2 cellular contexts compared by ENCODE assay signal in the genomic region with DNA sequence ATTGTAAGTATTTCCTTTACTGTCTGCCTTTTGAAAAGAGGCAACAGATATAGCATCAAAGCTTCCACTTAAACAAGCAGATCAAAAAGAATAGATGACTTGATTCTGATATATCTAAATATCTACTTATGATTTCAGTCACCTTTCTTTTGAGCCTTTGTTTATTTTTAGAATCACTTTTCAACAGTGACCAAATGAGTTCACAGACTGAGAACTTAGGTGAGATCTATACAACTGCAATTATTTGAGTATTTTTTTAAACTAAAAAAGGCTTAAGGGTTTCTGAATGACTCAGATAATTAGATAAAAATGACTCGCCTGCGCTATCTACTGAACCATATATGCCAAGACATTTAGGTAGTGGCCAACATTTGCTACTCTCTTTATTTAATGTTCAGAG.
TF ChIP-seq lines count a peak whose summit lies in the region.

No MANE protein-coding gene starts in this region.

TF ChIP-seq in GM12878, 131 proteins besides CTCF, POLR2A, EP300 and RAD21 (continued from another document):
- TF ChIP-seq, protein P1, sequence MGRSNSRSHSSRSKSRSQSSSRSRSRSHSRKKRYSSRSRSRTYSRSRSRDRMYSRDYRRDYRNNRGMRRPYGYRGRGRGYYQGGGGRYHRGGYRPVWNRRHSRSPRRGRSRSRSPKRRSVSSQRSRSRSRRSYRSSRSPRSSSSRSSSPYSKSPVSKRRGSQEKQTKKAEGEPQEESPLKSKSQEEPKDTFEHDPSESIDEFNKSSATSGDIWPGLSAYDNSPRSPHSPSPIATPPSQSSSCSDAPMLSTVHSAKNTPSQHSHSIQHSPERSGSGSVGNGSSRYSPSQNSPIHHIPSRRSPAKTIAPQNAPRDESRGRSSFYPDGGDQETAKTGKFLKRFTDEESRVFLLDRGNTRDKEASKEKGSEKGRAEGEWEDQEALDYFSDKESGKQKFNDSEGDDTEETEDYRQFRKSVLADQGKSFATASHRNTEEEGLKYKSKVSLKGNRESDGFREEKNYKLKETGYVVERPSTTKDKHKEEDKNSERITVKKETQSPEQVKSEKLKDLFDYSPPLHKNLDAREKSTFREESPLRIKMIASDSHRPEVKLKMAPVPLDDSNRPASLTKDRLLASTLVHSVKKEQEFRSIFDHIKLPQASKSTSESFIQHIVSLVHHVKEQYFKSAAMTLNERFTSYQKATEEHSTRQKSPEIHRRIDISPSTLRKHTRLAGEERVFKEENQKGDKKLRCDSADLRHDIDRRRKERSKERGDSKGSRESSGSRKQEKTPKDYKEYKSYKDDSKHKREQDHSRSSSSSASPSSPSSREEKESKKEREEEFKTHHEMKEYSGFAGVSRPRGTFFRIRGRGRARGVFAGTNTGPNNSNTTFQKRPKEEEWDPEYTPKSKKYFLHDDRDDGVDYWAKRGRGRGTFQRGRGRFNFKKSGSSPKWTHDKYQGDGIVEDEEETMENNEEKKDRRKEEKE (IDR thresholded peaks at IDR 0.05), result no peak
- TF ChIP-seq MTA2 (IDR thresholded peaks at IDR 0.05; ENCODE audit: low read depth), result peak; percentile 42; the same call in 1 of the 2 replicates

TF ChIP-seq in WTC11, 78 proteins besides CTCF, POLR2A, EP300 and RAD21 (continued from another document):
- TF ChIP-seq, protein P2, sequence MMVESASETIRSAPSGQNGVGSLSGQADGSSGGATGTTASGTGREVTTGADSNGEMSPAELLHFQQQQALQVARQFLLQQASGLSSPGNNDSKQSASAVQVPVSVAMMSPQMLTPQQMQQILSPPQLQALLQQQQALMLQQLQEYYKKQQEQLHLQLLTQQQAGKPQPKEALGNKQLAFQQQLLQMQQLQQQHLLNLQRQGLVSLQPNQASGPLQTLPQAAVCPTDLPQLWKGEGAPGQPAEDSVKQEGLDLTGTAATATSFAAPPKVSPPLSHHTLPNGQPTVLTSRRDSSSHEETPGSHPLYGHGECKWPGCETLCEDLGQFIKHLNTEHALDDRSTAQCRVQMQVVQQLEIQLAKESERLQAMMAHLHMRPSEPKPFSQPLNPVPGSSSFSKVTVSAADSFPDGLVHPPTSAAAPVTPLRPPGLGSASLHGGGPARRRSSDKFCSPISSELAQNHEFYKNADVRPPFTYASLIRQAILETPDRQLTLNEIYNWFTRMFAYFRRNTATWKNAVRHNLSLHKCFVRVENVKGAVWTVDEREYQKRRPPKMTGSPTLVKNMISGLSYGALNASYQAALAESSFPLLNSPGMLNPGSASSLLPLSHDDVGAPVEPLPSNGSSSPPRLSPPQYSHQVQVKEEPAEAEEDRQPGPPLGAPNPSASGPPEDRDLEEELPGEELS (CRISPR knock-in tag; IDR thresholded peaks at IDR 0.05), result no peak
- TF ChIP-seq CREB1 (CRISPR knock-in tag; IDR thresholded peaks at IDR 0.05) (no peak), GTF2I (CRISPR knock-in tag; conservative IDR thresholded peaks at IDR 0.05) (no peak), ZNF396 (CRISPR knock-in tag; IDR thresholded peaks at IDR 0.05; ENCODE audit: borderline replicate concordance) (no peak)
- TF ChIP-seq, protein P3, sequence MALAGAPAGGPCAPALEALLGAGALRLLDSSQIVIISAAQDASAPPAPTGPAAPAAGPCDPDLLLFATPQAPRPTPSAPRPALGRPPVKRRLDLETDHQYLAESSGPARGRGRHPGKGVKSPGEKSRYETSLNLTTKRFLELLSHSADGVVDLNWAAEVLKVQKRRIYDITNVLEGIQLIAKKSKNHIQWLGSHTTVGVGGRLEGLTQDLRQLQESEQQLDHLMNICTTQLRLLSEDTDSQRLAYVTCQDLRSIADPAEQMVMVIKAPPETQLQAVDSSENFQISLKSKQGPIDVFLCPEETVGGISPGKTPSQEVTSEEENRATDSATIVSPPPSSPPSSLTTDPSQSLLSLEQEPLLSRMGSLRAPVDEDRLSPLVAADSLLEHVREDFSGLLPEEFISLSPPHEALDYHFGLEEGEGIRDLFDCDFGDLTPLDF (CRISPR knock-in tag; IDR thresholded peaks at IDR 0.05), result no peak
